8 cellular contexts compared by ENCODE assay signal in genomic region chr7:127392182-127392565, GRCh38. TPM values are rescaled to one million over a fixed set of nuclear protein-coding genes. Genes with fewer than 3 reads are reported as not detected.
DNase-seq lines count a peak whose midpoint lies in the region; ATAC-seq and TF ChIP-seq lines count a peak whose summit lies in the region.

No MANE protein-coding gene starts in this region.

- H3K4me1 ChIP-seq in esophagus squamous epithelium, result peaks cover 10 to 50% (median 21%) of the 10 kb centered on the region in 3 donors

- peak overlapping the region; percentile 93 for H3K4me3 Mint-ChIP-seq in natural killer cell

- H3K4me3 ChIP-seq in esophagus squamous epithelium, result peak overlapping the region; percentile 80 to 98 (median 93)

- no peaks in the 10 kb centered on the region for H3K9me3 Mint-ChIP-seq in natural killer cell

- intact Hi-C loops in esophagus squamous epithelium (cut with DNase I), result no loop called here
- intact Hi-C loops in natural killer cell (cut with micrococcal nuclease), result loop anchor here (2.0 to 5.0 kb wide), 2 partner anchors 55 to 195 kb away; partner anchors contain the start of genes ARF5 and GCC1

- peaks cover 0 to 29% (median 0%) of the 10 kb centered on the region in 3 donors for H3K36me3 ChIP-seq in esophagus squamous epithelium

- H3K27ac ChIP-seq in esophagus squamous epithelium, result peak overlapping the region; percentile 92 to 99 (median 98)

- WGBS in esophagus squamous epithelium, 2 donors, result 0% methylated on average over 5 of the region's 48 CpGs; no CpG with 5 or more reads in 1 of the 2 donors

- H3K4me1 Mint-ChIP-seq in natural killer cell, result peaks cover 49 to 59% of the 10 kb centered on the region in 2 donors

- peak; percentile 36 for ATAC-seq in HG02623 (IDR thresholded peaks at IDR 0.05; ENCODE audit: unreplicated experiment)
- peak; percentile 59 to 81 (median 67) for ATAC-seq in natural killer cell
- peak; percentile 68 for ATAC-seq in stimulated activated naive CD8-positive, alpha-beta T cell treated with anti-CD3 and anti-CD28 coated beads, Interleukin-15, Interleukin-2, amounts not matched to agents 100 U/mL and 50 U/mL, for 24 hours

- TF ChIP-seq CTCF in esophagus squamous epithelium (IDR thresholded peaks at IDR 0.05) (no peak), natural killer cell (IDR thresholded peaks at IDR 0.05) (no peak)

- peak overlapping the region; percentile 96 to 97 for H3K27ac Mint-ChIP-seq in natural killer cell

- no peaks in the 10 kb centered on the region for H3K9me3 ChIP-seq in esophagus squamous epithelium

- no peaks in the 10 kb centered on the region for H3K27me3 Mint-ChIP-seq in natural killer cell (ENCODE audit: low read depth in 2 of 2)

- TF ChIP-seq POLR2A in esophagus squamous epithelium (IDR thresholded peaks at IDR 0.05), result no peak

- DNase-seq in NCI-H2196 (lab: John Stamatoyannopoulos, UW; ENCODE audit: unreplicated experiment) (peak; percentile 30), NCI-H2196 treated with DMSO at 0.1 percent for 48 hours (lab: John Stamatoyannopoulos, UW; ENCODE audit: unreplicated experiment) (no peak), NCI-H460 (ENCODE audit: extremely low read depth, low read depth) (peak; percentile 31), esophagus squamous epithelium (lab: John Stamatoyannopoulos, UW) (peak; percentile 46), natural killer cell (peak; percentile 70)
- peak; percentile 75 to 83 for DNase-seq in activated T-cell treated with anti-CD3 and anti-CD28 coated beads, Interleukin-2, amount 50 U/mL, for 48 hours
- DNase-seq in stimulated activated naive CD8-positive, alpha-beta T cell treated with anti-CD3 and anti-CD28 coated beads, Interleukin-15, Interleukin-2, amounts not matched to agents 100 U/mL and 50 U/mL, for 24 hours, result peak; percentile 74

- H3K36me3 Mint-ChIP-seq in natural killer cell, result peaks cover 22% of the 10 kb centered on the region

- no peaks in the 10 kb centered on the region for H3K27me3 ChIP-seq in esophagus squamous epithelium

RNA-seq across cellular contexts. Expression of gene ZNF800, which starts 0.3 kb away (rescaled TPM):
- total RNA-seq in NCI-H460 (2014; rRNA removed; shearing (Covaris generic)), result 20.3 and 21.4 TPM in 2 replicates
- 9.6 and 13.4 TPM in 2 replicates for polyA plus RNA-seq in NCI-H460 (2014; cell fraction: nucleus; rRNA removed)
- 10 to 100 TPM; 21.1 to 27.8 (median 24.2) TPM for total RNA-seq in esophagus squamous epithelium
- 100 to 1,000 TPM in 2 of 3 donors, 10 to 100 TPM in 1; 93.3 to 107 (median 101) TPM for total RNA-seq in natural killer cell
